ENCODE assay signal across 8 cellular contexts in the genomic region with DNA sequence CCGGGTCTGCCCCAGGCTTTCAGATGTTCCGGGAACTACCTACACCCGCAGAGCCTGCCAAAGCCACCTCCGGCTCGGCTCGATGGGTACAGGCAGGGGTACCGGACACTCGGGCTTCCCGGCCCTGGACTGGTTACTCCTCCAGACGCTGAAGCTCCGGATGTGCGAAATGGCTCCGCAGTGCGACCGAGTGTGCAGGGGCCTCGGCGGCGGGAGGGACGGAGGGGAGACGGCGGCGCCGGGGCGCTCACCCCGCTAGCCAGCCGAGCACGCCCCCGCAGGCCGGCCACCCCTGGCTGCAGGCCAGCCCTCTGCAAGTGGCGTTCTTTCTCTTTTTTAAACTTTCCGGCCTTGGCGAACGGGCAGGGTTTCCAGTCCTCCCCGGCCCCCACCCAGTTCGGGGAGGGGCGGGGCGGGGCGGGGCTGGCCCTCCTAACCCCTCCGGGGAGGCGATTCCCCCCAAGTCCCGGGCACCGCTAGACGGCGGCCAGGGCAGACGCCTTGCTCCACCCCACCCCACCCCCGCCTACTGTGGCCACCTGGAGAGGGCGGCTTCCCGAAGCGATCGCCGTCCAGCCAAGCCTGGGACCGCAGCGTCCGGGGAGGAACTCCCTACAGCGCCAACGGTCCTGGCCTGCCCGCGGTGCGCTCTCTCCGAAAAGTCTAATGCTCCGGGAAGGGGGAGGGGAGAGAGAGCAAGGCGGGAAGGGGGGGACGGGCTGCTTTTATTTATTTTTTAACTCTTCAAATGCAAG. TPM values are rescaled to one million over a fixed set of nuclear protein-coding genes. Genes with fewer than 3 reads are reported as not detected.
DNase-seq lines count a peak whose midpoint lies in the region; ATAC-seq and TF ChIP-seq lines count a peak whose summit lies in the region.

No MANE protein-coding gene starts in this region.

- TF ChIP-seq CTCF in WI38 (IDR thresholded peaks at IDR 0.05; ENCODE audit: low read depth, low read length), result no peak
- TF ChIP-seq CTCF in heart right ventricle (IDR thresholded peaks at IDR 0.05), result peak in 1 of 9 donors; percentile 6
- TF ChIP-seq CTCF in psoas muscle (IDR thresholded peaks at IDR 0.05), result no peak
- TF ChIP-seq CTCF in lower leg skin (IDR thresholded peaks at IDR 0.05), result no peak

- H3K4me1 ChIP-seq in heart right ventricle (peaks cover 0 to 75% (median 36%) of the 10 kb centered on the region in 9 donors), psoas muscle (peaks cover 25% of the 10 kb centered on the region)

- DNase-seq in ELF-1 (ENCODE audit: low read depth, low spot score) (peak; percentile 60), heart right ventricle (peak; percentile 38 to 49), psoas muscle (peak in 1 of 2 donors; percentile 43), SIG-M5 (lab: John Stamatoyannopoulos, UW) (no peak), NCI-H2227 (lab: John Stamatoyannopoulos, UW; ENCODE audit: unreplicated experiment) (no peak), lower leg skin (ENCODE audit: low spot score in 2 of 2) (no peak), GF-D8 (lab: John Stamatoyannopoulos, UW) (no peak)

- ATAC-seq in heart right ventricle, result peak; percentile 40 to 66 (median 51)
- ATAC-seq in psoas muscle, result peak; percentile 29 to 53 (median 43)

- H3K4me3 ChIP-seq in WI38 (ENCODE audit: low read depth, low read length), result peak overlapping the region; percentile 34
- peak overlapping the region; percentile 28 to 60 (median 50) for H3K4me3 ChIP-seq in heart right ventricle
- peak overlapping the region; percentile 58 for H3K4me3 ChIP-seq in psoas muscle
- H3K4me3 ChIP-seq in lower leg skin (ENCODE audit: low read depth, poor library complexity, severe bottlenecking), result no peak overlapping the region

- no peaks in the 10 kb centered on the region for H3K36me3 ChIP-seq in heart right ventricle
- H3K36me3 ChIP-seq in psoas muscle (ENCODE audit: insufficient read depth in 1 of 2, low read depth in 1 of 2), result no peaks in the 10 kb centered on the region

- 1 to 3% methylated on average over 27 to 62 of the region's 63 CpGs for WGBS in heart right ventricle, 2 donors
- 5 to 7% (median 6%) methylated on average over 12 to 63 of the region's 63 CpGs for WGBS in psoas muscle, 3 donors
- whole genome bisulfite sequencing in lower leg skin, 2 donors, result 0 to 3% methylated on average over 10 to 54 of the region's 63 CpGs

- H3K27me3 ChIP-seq in heart right ventricle, result peaks cover 0 to 100% (median 0%) of the 10 kb centered on the region in 7 donors
- H3K27me3 ChIP-seq in psoas muscle (ENCODE audit: insufficient read depth in 3 of 3, low read length in 2 of 3), result peaks cover 0 to 79% (median 0%) of the 10 kb centered on the region in 3 donors

- intact Hi-C loops in heart right ventricle (cut with DNase I) (loop anchor here in 6 of 10 donors (5.0 to 10.0 kb wide), 7 partner anchors 75 to 615 kb away; no protein-coding TSS in a partner anchor), psoas muscle (cut with DNase I) (loop anchor here in 1 of 2 donors (5.0 kb wide), 1 partner anchor 62 kb away; no protein-coding TSS in a partner anchor), lower leg skin (cut with DNase I; ENCODE audit: low total_unique reads) (no loop called here)

- no peaks in the 10 kb centered on the region for H3K9me3 ChIP-seq in heart right ventricle
- no peaks in the 10 kb centered on the region for H3K9me3 ChIP-seq in psoas muscle

- no peak for TF ChIP-seq POLR2A in lower leg skin (IDR thresholded peaks at IDR 0.05)

- peak overlapping the region in 7 of 10 donors; percentile 31 to 70 (median 48) for H3K27ac ChIP-seq in heart right ventricle
- H3K27ac ChIP-seq in psoas muscle, result peak overlapping the region; percentile 57

RNA-seq across cellular contexts. Expression of a gene that starts 7.5 kb away (rescaled TPM):
- total RNA-seq in heart right ventricle, result 10 to 100 TPM; 12.4 to 27.2 (median 19.9) TPM
- 10 to 100 TPM in 1 of 2 donors, 1 to 10 TPM in 1; 9.1 to 10.5 TPM for polyA plus RNA-seq in heart right ventricle
- total RNA-seq in psoas muscle, result 10 to 100 TPM; 18.3 to 24.3 (median 19.6) TPM
- 10 to 100 TPM in 2 of 3 donors, 1 to 10 TPM in 1; 6.4 to 14.2 (median 10.1) TPM for polyA plus RNA-seq in psoas muscle
- total RNA-seq in lower leg skin, result 10 to 100 TPM; 23.8 to 37.5 (median 31.1) TPM

Comparison
In these comparisons a context has a peak if more than half of its experiments do, and no peak if none do; other contexts are left out.
1. DNase-seq: peak in ELF-1 (single experiment) and heart right ventricle (2 of 2); none in SIG-M5 (single experiment), NCI-H2227 (single experiment), lower leg skin (0 of 2) and GF-D8 (single experiment).